Comparison of ENCODE assay signal across 5 cellular contexts in the genomic region with DNA sequence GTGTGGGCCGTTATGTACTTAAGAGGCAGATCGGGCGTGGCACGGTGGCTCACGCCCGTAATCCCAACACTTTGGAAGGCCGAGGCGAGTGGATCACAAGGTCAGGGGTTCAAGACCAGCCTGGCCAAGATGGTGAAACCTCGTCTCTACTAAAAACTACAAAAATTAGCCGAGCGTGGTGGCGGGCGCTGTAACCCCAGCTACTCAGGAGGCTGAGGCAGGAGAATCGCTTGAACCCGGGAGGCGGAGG. TPM values are rescaled to one million over a fixed set of nuclear protein-coding genes. Genes with fewer than 3 reads are reported as not detected.
A peak's percentile ranks its signal among the peaks of the same experiment; 100 is the strongest.
DNase-seq lines count a peak whose midpoint lies in the region; ATAC-seq and TF ChIP-seq lines count a peak whose summit lies in the region.
"Not testable (repeated sequence)": the region's sequence is repeated elsewhere in the genome, so short reads cannot be mapped to it uniquely, and the experiment has no call there.
"Had no signal": no experiment of that assay in that cellular context is flagged by ENCODE, and none has a peak within 500 bp of the region (broad histone marks: within the 10 kb centered on the region; RNA-seq: fewer than 3 reads in every experiment).

No MANE protein-coding gene starts in this region.

- peaks cover 17% of the 10 kb centered on the region for H3K4me1 ChIP-seq in rectal smooth muscle tissue (ENCODE audit: control insufficient read depth, insufficient read depth, low read length)

- not testable (repeated sequence) for H3K9me3 Mint-ChIP-seq in activated T-cell treated with anti-CD3 and anti-CD28 coated beads, Interleukin-2, amount 50 U/mL, for 72 hours
- peaks cover 21% of the 10 kb centered on the region for H3K9me3 Mint-ChIP-seq in glutamatergic neuron (ENCODE audit: unreplicated experiment)

- H3K27ac Mint-ChIP-seq in activated T-cell treated with anti-CD3 and anti-CD28 coated beads, Interleukin-2, amount 50 U/mL, for 72 hours: peak overlapping the region; percentile 96
- peak overlapping the region; percentile 91 for H3K27ac Mint-ChIP-seq in glutamatergic neuron (ENCODE audit: unreplicated experiment)

- not testable (repeated sequence) for H3K36me3 Mint-ChIP-seq in activated T-cell treated with anti-CD3 and anti-CD28 coated beads, Interleukin-2, amount 50 U/mL, for 72 hours (ENCODE audit: insufficient read depth in 2 of 2); glutamatergic neuron (ENCODE audit: unreplicated experiment)

- TF ChIP-seq CTCF in GM12864 (IDR thresholded peaks at IDR 0.05; ENCODE audit: low read depth, low read length, missing control alignments); glutamatergic neuron (IDR thresholded peaks at IDR 0.05; ENCODE audit: partially characterized antibody, unreplicated experiment): not testable (repeated sequence)

- H3K4me3 Mint-ChIP-seq in activated T-cell treated with anti-CD3 and anti-CD28 coated beads, Interleukin-2, amount 50 U/mL, for 72 hours: peak overlapping the region; percentile 95 to 97
- peak overlapping the region; percentile 94 for H3K4me3 Mint-ChIP-seq in glutamatergic neuron (ENCODE audit: unreplicated experiment)

- not testable (repeated sequence) for ATAC-seq in activated T-cell treated with anti-CD3 and anti-CD28 coated beads, Interleukin-2, amount 50 U/mL, for 72 hours (replicated peaks in 1 of 2)

- not testable (repeated sequence) for DNase-seq in GM12864 (ENCODE audit: low read depth); activated T-cell treated with anti-CD3 and anti-CD28 coated beads, Interleukin-2, amount 50 U/mL, for 72 hours; glutamatergic neuron

- H3K27me3 Mint-ChIP-seq in activated T-cell treated with anti-CD3 and anti-CD28 coated beads, Interleukin-2, amount 50 U/mL, for 72 hours (ENCODE audit: low read depth): not testable (repeated sequence)
- H3K27me3 Mint-ChIP-seq in glutamatergic neuron (ENCODE audit: unreplicated experiment): peaks cover 16% of the 10 kb centered on the region

- H3K4me3 ChIP-seq in GM12864 (ENCODE audit: low read depth, low read length) (peak overlapping the region; percentile 53), rectal smooth muscle tissue (ENCODE audit: low read length) (peak overlapping the region; percentile 81)

- H3K4me1 Mint-ChIP-seq in activated T-cell treated with anti-CD3 and anti-CD28 coated beads, Interleukin-2, amount 50 U/mL, for 72 hours (ENCODE audit: low read depth): peaks cover 30% of the 10 kb centered on the region
- not testable (repeated sequence) for H3K4me1 Mint-ChIP-seq in glutamatergic neuron (ENCODE audit: low read depth, unreplicated experiment)

- H3K27me3 ChIP-seq in rectal smooth muscle tissue (ENCODE audit: control insufficient read depth, insufficient read depth, low read length): not testable (repeated sequence)

- not testable (repeated sequence) for H3K36me3 ChIP-seq in rectal smooth muscle tissue (ENCODE audit: control insufficient read depth, insufficient read depth, low read length)

- H3K27ac ChIP-seq in rectal smooth muscle tissue (ENCODE audit: low read depth, low read length): peak overlapping the region; percentile 95

- peak overlapping the region; percentile 51 for H3K9ac ChIP-seq in rectal smooth muscle tissue (ENCODE audit: low read length)

RNA-seq across cellular contexts. Expression of a gene that starts 13.8 kb away (rescaled TPM):
- 10 to 100 TPM; 24.7 to 28.7 TPM for total RNA-seq in activated T-cell treated with anti-CD3 and anti-CD28 coated beads, Interleukin-2, amount 50 U/mL, for 72 hours
- total RNA-seq in glutamatergic neuron (ENCODE audit: unreplicated experiment): 377 TPM

RNA-seq across cellular contexts. Expression of a gene that starts 14.6 kb away (rescaled TPM):
- total RNA-seq in activated T-cell treated with anti-CD3 and anti-CD28 coated beads, Interleukin-2, amount 50 U/mL, for 72 hours: 10 to 100 TPM; 25.5 to 27.4 TPM
- total RNA-seq in glutamatergic neuron (ENCODE audit: unreplicated experiment): 26.1 TPM

RNA-seq across cellular contexts. Expression of a gene that starts 20.3 kb away (rescaled TPM):
- total RNA-seq in activated T-cell treated with anti-CD3 and anti-CD28 coated beads, Interleukin-2, amount 50 U/mL, for 72 hours: 1 to 10 TPM; 8.6 to 9.8 TPM
- total RNA-seq in glutamatergic neuron (ENCODE audit: unreplicated experiment): 30.4 TPM
- total RNA-seq: cardiac septum had no signal

RNA-seq across cellular contexts. Expression of a gene that starts 20.8 kb away (rescaled TPM):
- total RNA-seq in activated T-cell treated with anti-CD3 and anti-CD28 coated beads, Interleukin-2, amount 50 U/mL, for 72 hours: 100 to 1,000 TPM; 199 to 203 TPM
- 108 TPM for total RNA-seq in glutamatergic neuron (ENCODE audit: unreplicated experiment)

RNA-seq across cellular contexts. Expression of a gene that starts 53.6 kb away (rescaled TPM):
- total RNA-seq in activated T-cell treated with anti-CD3 and anti-CD28 coated beads, Interleukin-2, amount 50 U/mL, for 72 hours: 10 to 100 TPM; 49.4 to 58.9 TPM
- 27.7 TPM for total RNA-seq in glutamatergic neuron (ENCODE audit: unreplicated experiment)

Comparison
In these comparisons a context has a peak if more than half of its experiments do, and no peak if none do; other contexts are left out.
1. RNA of a gene that starts 13.8 kb away (total RNA-seq): 377 TPM in glutamatergic neuron (single experiment); 24.7 to 28.7 TPM in activated T-cell treated with anti-CD3 and anti-CD28 coated beads, Interleukin-2, amount 50 U/mL, for 72 hours; every median in the first group is over 10 times any median in the second.